ENCODE assay signal across 18 cellular contexts in the genomic region with DNA sequence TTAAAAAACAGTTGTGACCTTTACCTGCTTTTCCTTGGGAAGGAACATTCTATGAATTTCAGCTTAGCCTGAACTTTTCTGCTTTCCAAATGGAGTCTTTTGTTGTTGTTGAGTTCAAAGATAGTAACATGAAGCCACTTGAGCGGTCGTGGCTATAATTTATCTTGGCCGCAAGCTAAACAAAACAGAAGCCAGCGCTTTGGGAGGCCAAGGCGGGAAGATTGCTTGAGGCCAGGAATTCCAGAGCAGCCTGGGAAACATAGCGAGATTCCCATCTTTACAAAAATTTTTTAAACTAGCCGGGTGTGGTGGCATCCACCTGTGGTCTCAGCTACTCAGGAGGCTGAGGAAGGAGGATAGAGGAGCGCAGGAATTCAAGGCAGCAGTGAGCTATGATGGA. TPM values are rescaled to one million over a fixed set of nuclear protein-coding genes. Genes with fewer than 3 reads are reported as not detected.
DNase-seq lines count a peak whose midpoint lies in the region; ATAC-seq and TF ChIP-seq lines count a peak whose summit lies in the region.
"Had no signal": no experiment of that assay in that cellular context is flagged by ENCODE, and none has a peak within 500 bp of the region (broad histone marks: within the 10 kb centered on the region; RNA-seq: fewer than 3 reads in every experiment).

No MANE protein-coding gene starts in this region.

- no peaks in the 10 kb centered on the region for H3K36me3 Mint-ChIP-seq in central memory CD8-positive, alpha-beta T cell (ENCODE audit: insufficient read depth)
- H3K36me3 Mint-ChIP-seq in nephron (ENCODE audit: low read depth) = no peaks in the 10 kb centered on the region
- no peaks in the 10 kb centered on the region for H3K36me3 Mint-ChIP-seq in activated T-cell treated with anti-CD3 and anti-CD28 coated beads, Interleukin-2, amount 50 U/mL, for 4 hours (ENCODE audit: insufficient read depth)
- H3K36me3 Mint-ChIP-seq: activated CD8-positive, alpha-beta memory T cell treated with anti-CD3 and anti-CD28 coated beads, Interleukin-2, amount 10 ng/mL, durations not matched to agents 7 days and 5 days had no signal

- no peak for ATAC-seq in central memory CD8-positive, alpha-beta T cell (replicated peaks; ENCODE audit: extremely low read depth, poor library complexity, severe bottlenecking)
- no peak for ATAC-seq in activated T-cell treated with anti-CD3 and anti-CD28 coated beads, Interleukin-2, amount 50 U/mL, for 4 hours
- no peak for ATAC-seq in GM18505 (IDR thresholded peaks at IDR 0.05; ENCODE audit: unreplicated experiment)
- ATAC-seq: activated CD8-positive, alpha-beta memory T cell treated with anti-CD3 and anti-CD28 coated beads, Interleukin-2, amount 10 ng/mL, durations not matched to agents 7 days and 5 days; SK-N-SH treated with all-trans-retinoic acid at 6 μM for 48 hours had no signal

- H3K27ac Mint-ChIP-seq in central memory CD8-positive, alpha-beta T cell (ENCODE audit: low read depth) = peak overlapping the region; percentile 35
- H3K27ac Mint-ChIP-seq in nephron = peak overlapping the region; percentile 85 to 94 (median 93)
- H3K27ac Mint-ChIP-seq: activated CD8-positive, alpha-beta memory T cell treated with anti-CD3 and anti-CD28 coated beads, Interleukin-2, amount 10 ng/mL, durations not matched to agents 7 days and 5 days had no signal

- TF ChIP-seq CTCF in nephron (IDR thresholded peaks at IDR 0.05; ENCODE audit: unreplicated experiment in 3 of 3) = no peak

- no peak overlapping the region for H3K4me3 Mint-ChIP-seq in central memory CD8-positive, alpha-beta T cell
- H3K4me3 Mint-ChIP-seq in nephron = peak overlapping the region in 2 of 3 experiments; percentile 21 to 46
- no peak overlapping the region for H3K4me3 Mint-ChIP-seq in activated T-cell treated with anti-CD3 and anti-CD28 coated beads, Interleukin-2, amount 50 U/mL, for 4 hours
- H3K4me3 Mint-ChIP-seq: activated CD8-positive, alpha-beta memory T cell treated with anti-CD3 and anti-CD28 coated beads, Interleukin-2, amount 10 ng/mL, durations not matched to agents 7 days and 5 days had no signal

- no peak for TF ChIP-seq POLR2A in GM18505 (IDR thresholded peaks at IDR 0.05; ENCODE audit: borderline replicate concordance, extremely low read depth, insufficient read depth, insufficient read length)

- DNase-seq in NCI-H2029 (lab: John Stamatoyannopoulos, UW) (peak; percentile 44), NCI-H2029 treated with DMSO at 0.1 percent for 48 hours (lab: John Stamatoyannopoulos, UW) (no peak), HEK293T (ENCODE audit: extremely low spot score) (no peak), NCI-H82 (lab: John Stamatoyannopoulos, UW) (no peak)
- no peak for DNase-seq in central memory CD8-positive, alpha-beta T cell (ENCODE audit: low spot score in 2 of 2)
- DNase-seq in activated T-cell treated with anti-CD3 and anti-CD28 coated beads, Interleukin-2, amount 50 U/mL, for 4 hours = no peak
- DNase-seq: 8988T; activated CD8-positive, alpha-beta memory T cell treated with anti-CD3 and anti-CD28 coated beads, Interleukin-2, amount 10 ng/mL, durations not matched to agents 7 days and 5 days; activated effector memory CD4-positive, alpha-beta T cell treated with anti-CD3 and anti-CD28 coated beads, Interleukin-2, amount 50 U/mL, for 16 hours; amygdala; DMS53; foreskin melanocyte; MG63; NCI-H524 treated with DMSO at 0.1 percent for 48 hours had no signal

- peaks cover 31% of the 10 kb centered on the region for H3K4me1 Mint-ChIP-seq in central memory CD8-positive, alpha-beta T cell
- peaks cover 52% of the 10 kb centered on the region for H3K4me1 Mint-ChIP-seq in nephron
- peaks cover 51% of the 10 kb centered on the region for H3K4me1 Mint-ChIP-seq in activated T-cell treated with anti-CD3 and anti-CD28 coated beads, Interleukin-2, amount 50 U/mL, for 4 hours (ENCODE audit: low read depth)

- H3K9me3 Mint-ChIP-seq in central memory CD8-positive, alpha-beta T cell = no peaks in the 10 kb centered on the region
- peaks cover 9% of the 10 kb centered on the region for H3K9me3 Mint-ChIP-seq in nephron
- H3K9me3 Mint-ChIP-seq in activated T-cell treated with anti-CD3 and anti-CD28 coated beads, Interleukin-2, amount 50 U/mL, for 4 hours = no peaks in the 10 kb centered on the region

- CTCF ChIA-PET in HEK293T (lab: Yijun Ruan, JAX) = interaction anchor here (1.0 to 1.5 kb wide), 4 partner anchors 14 to 312 kb away, joined by 3 to 9 read pairs (median 3); no protein-coding TSS in a partner anchor

- no peaks in the 10 kb centered on the region for H3K27me3 Mint-ChIP-seq in central memory CD8-positive, alpha-beta T cell
- H3K27me3 Mint-ChIP-seq in nephron (ENCODE audit: low read depth) = peaks cover 9% of the 10 kb centered on the region
- no peaks in the 10 kb centered on the region for H3K27me3 Mint-ChIP-seq in activated T-cell treated with anti-CD3 and anti-CD28 coated beads, Interleukin-2, amount 50 U/mL, for 4 hours (ENCODE audit: low read depth)
- H3K27me3 Mint-ChIP-seq: activated CD8-positive, alpha-beta memory T cell treated with anti-CD3 and anti-CD28 coated beads, Interleukin-2, amount 10 ng/mL, durations not matched to agents 7 days and 5 days had no signal

- POLR2A ChIA-PET in HEK293T (lab: Yijun Ruan, JAX) = interaction anchor here (0.7 to 1.8 kb wide), 4 partner anchors 48 to 192 kb away, joined by 3 to 6 read pairs (median 4); a partner anchor contains a TSS

TF ChIP-seq in HEK293T, 16 proteins besides CTCF, POLR2A, EP300 and RAD21:
- no peak for TF ChIP-seq TARDBP (IDR thresholded peaks at IDR 0.05)
- TF ChIP-seq FOXM1 (IDR thresholded peaks at IDR 0.05; ENCODE audit: borderline replicate concordance) = no peak
- no peak for TF ChIP-seq FOXA1 (IDR thresholded peaks at IDR 0.05)
- TF ChIP-seq NFRKB (IDR thresholded peaks at IDR 0.05) = no peak
- TF ChIP-seq SUZ12 (IDR thresholded peaks at IDR 0.05) = no peak
- no peak for TF ChIP-seq ARNT (IDR thresholded peaks at IDR 0.05)
- TF ChIP-seq SP1 (IDR thresholded peaks at IDR 0.05) = no peak
- TF ChIP-seq, protein P1, sequence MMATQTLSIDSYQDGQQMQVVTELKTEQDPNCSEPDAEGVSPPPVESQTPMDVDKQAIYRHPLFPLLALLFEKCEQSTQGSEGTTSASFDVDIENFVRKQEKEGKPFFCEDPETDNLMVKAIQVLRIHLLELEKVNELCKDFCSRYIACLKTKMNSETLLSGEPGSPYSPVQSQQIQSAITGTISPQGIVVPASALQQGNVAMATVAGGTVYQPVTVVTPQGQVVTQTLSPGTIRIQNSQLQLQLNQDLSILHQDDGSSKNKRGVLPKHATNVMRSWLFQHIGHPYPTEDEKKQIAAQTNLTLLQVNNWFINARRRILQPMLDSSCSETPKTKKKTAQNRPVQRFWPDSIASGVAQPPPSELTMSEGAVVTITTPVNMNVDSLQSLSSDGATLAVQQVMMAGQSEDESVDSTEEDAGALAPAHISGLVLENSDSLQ (IDR thresholded peaks at IDR 0.05) = peak; percentile 74
- TF ChIP-seq FOXK2 (IDR thresholded peaks at IDR 0.05) = no peak
- no peak for TF ChIP-seq ELF4 (IDR thresholded peaks at IDR 0.05)
- TF ChIP-seq L3MBTL2 (conservative IDR thresholded peaks at IDR 0.05) = peak; percentile 37
- peak; percentile 50; the same call in 1 of the 2 replicates for TF ChIP-seq CTBP1 (IDR thresholded peaks at IDR 0.05; ENCODE audit: borderline replicate concordance)
- no peak for TF ChIP-seq HDGF (IDR thresholded peaks at IDR 0.05; ENCODE audit: borderline replicate concordance)
TF ChIP-seq in HEK293T: peak in this region for 3.

RNA-seq across cellular contexts. Expression of a gene that starts 29.9 kb away (rescaled TPM):
- not detected for total RNA-seq in activated T-cell treated with anti-CD3 and anti-CD28 coated beads, Interleukin-2, amount 50 U/mL, for 4 hours
- total RNA-seq: PC-9 had no signal

RNA-seq across cellular contexts. Expression of a gene that starts 30.6 kb away (rescaled TPM):
- total RNA-seq in activated T-cell treated with anti-CD3 and anti-CD28 coated beads, Interleukin-2, amount 50 U/mL, for 4 hours = not detected
- total RNA-seq: activated CD8-positive, alpha-beta memory T cell treated with anti-CD3 and anti-CD28 coated beads, Interleukin-2, amount 10 ng/mL, durations not matched to agents 7 days and 5 days; PC-9 had no signal

RNA-seq across cellular contexts. Expression of a gene that starts 48.9 kb away (rescaled TPM):
- total RNA-seq in activated T-cell treated with anti-CD3 and anti-CD28 coated beads, Interleukin-2, amount 50 U/mL, for 4 hours = 100 to 1,000 TPM; 765 to 924 (median 866) TPM

RNA-seq across cellular contexts. Expression of a gene that starts 53.6 kb away (rescaled TPM):
- 100 to 1,000 TPM; 107 to 113 (median 111) TPM for total RNA-seq in activated T-cell treated with anti-CD3 and anti-CD28 coated beads, Interleukin-2, amount 50 U/mL, for 4 hours

Comparison
In these comparisons a context has a peak if more than half of its experiments do, and no peak if none do; other contexts are left out.
1. H3K4me3 Mint-ChIP-seq: peak in nephron (2 of 3); none in central memory CD8-positive, alpha-beta T cell (single experiment) and activated T-cell treated with anti-CD3 and anti-CD28 coated beads, Interleukin-2, amount 50 U/mL, for 4 hours (single experiment).